2 cellular contexts compared by ENCODE assay signal in genomic region chr17:81537856-81538555, GRCh38.
TF ChIP-seq lines count a peak whose summit lies in the region.

No MANE protein-coding gene starts in this region.

TF ChIP-seq in HEK293, 187 proteins besides CTCF, POLR2A, EP300 and RAD21:
- TF ChIP-seq ZNF155 (tag by site-specific recombination; IDR thresholded peaks at IDR 0.05) = no peak
- TF ChIP-seq GLIS2 (tag by site-specific recombination; IDR thresholded peaks at IDR 0.05) = 0 out of 2 replicates have a peak, but pooled peaks have one; percentile 17

TF ChIP-seq in H1, 55 proteins besides CTCF, POLR2A, EP300 and RAD21:
- no peak for TF ChIP-seq NRF1 (IDR thresholded peaks at IDR 0.05; ENCODE audit: low read depth, low read length)
- peak; percentile 34; the same call in 1 of the 2 replicates for TF ChIP-seq MAX (IDR thresholded peaks at IDR 0.05)
- TF ChIP-seq E2F6 (IDR thresholded peaks at IDR 0.05) = peak; percentile 5; the same call in 1 of the 2 replicates
- no peak for TF ChIP-seq SUZ12 (IDR thresholded peaks at IDR 0.05; ENCODE audit: low read length)
- no peak for TF ChIP-seq EZH2 (IDR thresholded peaks at IDR 0.05; ENCODE audit: low read depth, low read length, severe bottlenecking)
